8 cellular contexts compared by ENCODE assay signal in genomic region chr16:89490386-89491237, GRCh38. TPM values are rescaled to one million over a fixed set of nuclear protein-coding genes. Genes with fewer than 3 reads are reported as not detected.
DNase-seq lines count a peak whose midpoint lies in the region; ATAC-seq and TF ChIP-seq lines count a peak whose summit lies in the region.

Gene ANKRD11 (minus strand): TSS chr16:89490561. CDS start chr16:89317019, 173,542 bp downstream.

- no peaks in the 10 kb centered on the region for H3K36me3 ChIP-seq in mucosa of stomach (ENCODE audit: control insufficient read depth, insufficient read depth, low read length)

- peak within 1 kb of the TSS; percentile 42 for H3K4me3 ChIP-seq in mucosa of stomach (ENCODE audit: low read length)

- in situ Hi-C loops in KBM-7 (cut with MboI; ENCODE audit: low pct_unique_long_range_greater_than_20kb, low sequenced_read_pairs), result no loop called here

- peak within 1 kb of the TSS; percentile 90 for H3K4me3 Mint-ChIP-seq in activated T-cell treated with anti-CD3 and anti-CD28 coated beads, Interleukin-2, amount 50 U/mL, for 24 hours

- H3K4me1 Mint-ChIP-seq in activated T-cell treated with anti-CD3 and anti-CD28 coated beads, Interleukin-2, amount 50 U/mL, for 24 hours (ENCODE audit: low read depth), result peaks cover 62% of the 10 kb centered on the region

- peaks cover 49% of the 10 kb centered on the region for H3K36me3 Mint-ChIP-seq in activated T-cell treated with anti-CD3 and anti-CD28 coated beads, Interleukin-2, amount 50 U/mL, for 24 hours (ENCODE audit: low read depth)

- H3K27me3 ChIP-seq in mucosa of stomach (ENCODE audit: control insufficient read depth, insufficient read depth, low read length), result no peaks in the 10 kb centered on the region

- ATAC-seq in GM21717 (IDR thresholded peaks at IDR 0.05; ENCODE audit: unreplicated experiment), result peak; percentile 73

- no peaks in the 10 kb centered on the region for H3K27me3 Mint-ChIP-seq in activated T-cell treated with anti-CD3 and anti-CD28 coated beads, Interleukin-2, amount 50 U/mL, for 24 hours

- H3K9me3 Mint-ChIP-seq in activated T-cell treated with anti-CD3 and anti-CD28 coated beads, Interleukin-2, amount 50 U/mL, for 24 hours, result no peaks in the 10 kb centered on the region

- peak within 1 kb of the TSS; percentile 79 for H3K9ac ChIP-seq in mucosa of stomach (ENCODE audit: low read length)

- DNase-seq in DMS153 treated with DMSO at 0.1 percent for 48 hours (lab: John Stamatoyannopoulos, UW; ENCODE audit: unreplicated experiment), result peak; percentile 98
- peak; percentile 99 for DNase-seq in KBM-7
- peak; percentile 97 for DNase-seq in activated T-cell treated with anti-CD3 and anti-CD28 coated beads, Interleukin-2, amount 50 U/mL, for 24 hours
- peak; percentile 100 for DNase-seq in erythroblast (lab: John Stamatoyannopoulos, UW)
- peak; percentile 94 to 97 for DNase-seq in stimulated activated CD8-positive, alpha-beta memory T cell treated with anti-CD3 and anti-CD28 coated beads, Interleukin-7, amount 100 ng/mL, for 1 hour (ENCODE audit: low read depth in 2 of 2)

- TF ChIP-seq POLR2A in erythroblast (IDR thresholded peaks at IDR 0.05; ENCODE audit: low read length), result peak; percentile 95

- peaks cover 31% of the 10 kb centered on the region for H3K4me1 ChIP-seq in mucosa of stomach (ENCODE audit: control insufficient read depth, insufficient read depth, low read length)

- H3K27ac Mint-ChIP-seq in activated T-cell treated with anti-CD3 and anti-CD28 coated beads, Interleukin-2, amount 50 U/mL, for 24 hours, result peak within 1 kb of the TSS; percentile 99

- no peaks in the 10 kb centered on the region for H3K9me3 ChIP-seq in mucosa of stomach (ENCODE audit: control insufficient read depth, low read length)

TF ChIP-seq in PFSK-1, 5 proteins besides CTCF, POLR2A, EP300 and RAD21:
- TF ChIP-seq FOXP2 (optimal IDR thresholded peaks at IDR 0.05; ENCODE audit: borderline replicate concordance, extremely low read depth, extremely low read length, insufficient read depth), result peak; percentile 46
- peak; percentile 46; the same call in 1 of the 2 replicates for TF ChIP-seq POLR2AphosphoS5 (IDR thresholded peaks at IDR 0.05; ENCODE audit: low read depth, low read length)
- peak in 1 of 2 experiments; percentile 67; a peak in 1 of 4 replicates for TF ChIP-seq REST (IDR thresholded peaks at IDR 0.05; ENCODE audit: insufficient read depth in 1 of 2, low read depth in 2 of 2, low read length in 2 of 2)
- peak; percentile 91; the same call in 1 of the 2 replicates for TF ChIP-seq SIN3A (IDR thresholded peaks at IDR 0.05; ENCODE audit: borderline replicate concordance, insufficient read depth, low read length)
- TF ChIP-seq TAF1 (IDR thresholded peaks at IDR 0.05; ENCODE audit: borderline replicate concordance, insufficient read depth, low read length), result peak; percentile 95

RNA-seq across cellular contexts. Expression of gene ANKRD11, which starts in this region (rescaled TPM):
- polyA plus RNA-seq in PFSK-1 (2012; ENCODE audit: insufficient read length, low read depth), result 194 TPM

Comparison
In these comparisons a context has a peak if more than half of its experiments do, and no peak if none do; other contexts are left out.
1. Peak in every context shown above with its lines: DNase-seq, ATAC-seq and H3K4me3 ChIP-seq.